1 cellular context compared by ENCODE assay signal in the genomic region with DNA sequence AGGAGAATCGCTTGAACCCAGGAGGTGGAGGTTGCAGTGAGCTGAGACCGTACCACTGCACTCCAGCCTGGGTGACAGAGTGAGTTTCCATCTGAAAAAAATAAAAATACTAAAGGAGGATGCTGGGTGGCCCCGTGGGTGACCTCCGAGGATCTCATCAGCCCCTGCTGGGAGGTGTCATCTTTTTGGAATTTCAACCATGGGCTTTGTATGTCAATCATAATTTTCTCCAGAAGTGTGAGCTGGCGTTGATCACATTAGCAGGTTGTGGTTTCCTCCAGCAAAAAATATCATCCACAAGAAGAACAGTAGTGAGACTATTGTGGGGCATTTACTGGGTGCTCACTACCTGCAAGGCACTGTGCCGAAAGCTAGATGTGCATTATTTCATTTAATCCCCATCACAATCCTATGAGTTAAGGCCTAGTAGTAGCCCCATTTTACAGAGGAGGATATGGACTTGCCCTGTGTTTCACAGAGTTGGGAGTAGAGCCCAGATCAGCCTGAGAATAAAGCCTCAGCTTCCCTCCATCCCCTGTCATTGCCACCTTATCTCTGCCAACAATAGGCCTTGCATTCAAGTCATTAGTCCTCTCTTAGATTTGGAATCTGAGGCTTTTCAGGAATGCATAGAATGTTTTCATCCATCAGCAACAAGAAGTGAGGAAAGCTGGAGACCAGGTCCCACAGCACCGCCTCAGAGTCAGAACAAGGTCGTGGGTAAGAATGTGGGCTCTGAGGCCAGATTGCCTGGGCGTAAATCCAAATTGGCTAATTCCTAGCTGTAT.
TF ChIP-seq lines count a peak whose summit lies in the region.

No MANE protein-coding gene starts in this region.

TF ChIP-seq in WTC11, 78 proteins besides CTCF, POLR2A, EP300 and RAD21 (continued from another document):
- TF ChIP-seq MAX (CRISPR knock-in tag; IDR thresholded peaks at IDR 0.05) = no peak
- TF ChIP-seq CBFB (CRISPR knock-in tag; IDR thresholded peaks at IDR 0.05; ENCODE audit: low read depth) = no peak
- TF ChIP-seq EMX1 (CRISPR knock-in tag; IDR thresholded peaks at IDR 0.05) = no peak
